In genomic region chr11:14384338-14384737, GRCh38 we compare ENCODE assay signal across 1 cellular context.
TF ChIP-seq lines count a peak whose summit lies in the region.

No MANE protein-coding gene starts in this region.

TF ChIP-seq in endothelial cell of umbilical vein, 7 proteins besides CTCF, POLR2A, EP300 and RAD21:
- no peak for TF ChIP-seq MAX (IDR thresholded peaks at IDR 0.05; ENCODE audit: insufficient read depth, insufficient read length)
- TF ChIP-seq MYC (IDR thresholded peaks at IDR 0.05; ENCODE audit: low read depth, low read length), result no peak
- no peak for TF ChIP-seq FOS (IDR thresholded peaks at IDR 0.05; ENCODE audit: borderline replicate concordance, insufficient read depth, low read length)
- TF ChIP-seq JUN (IDR thresholded peaks at IDR 0.05; ENCODE audit: borderline replicate concordance, insufficient read depth, insufficient read length, low read depth), result no peak
- TF ChIP-seq GATA2 (IDR thresholded peaks at IDR 0.05; ENCODE audit: insufficient read depth, insufficient read length, low read depth, low read length), result no peak
- no peak for TF ChIP-seq POLR2AphosphoS5 (IDR thresholded peaks at IDR 0.05; ENCODE audit: insufficient read depth, low read depth, low read length)
- TF ChIP-seq EZH2 (IDR thresholded peaks at IDR 0.05; ENCODE audit: borderline replicate concordance, low read depth, low read length, severe bottlenecking), result no peak
